ENCODE assay signal across 9 cellular contexts in genomic region chr7:100544386-100544785, GRCh38. TPM values are rescaled to one million over a fixed set of nuclear protein-coding genes. Genes with fewer than 3 reads are reported as not detected.
A peak's percentile ranks its signal among the peaks of the same experiment; 100 is the strongest.
DNase-seq lines count a peak whose midpoint lies in the region; ATAC-seq and TF ChIP-seq lines count a peak whose summit lies in the region.
"Had no signal": no experiment of that assay in that cellular context is flagged by ENCODE, and none has a peak within 500 bp of the region (broad histone marks: within the 10 kb centered on the region; RNA-seq: fewer than 3 reads in every experiment).

No MANE protein-coding gene starts in this region.

- in situ Hi-C loops in IMR-90 (cut with MboI; ENCODE audit: low sequenced_read_pairs) = loop anchor here (5.0 kb wide), 1 partner anchor 62 kb away; the partner anchor contains the start of gene NYAP1

- peaks cover 92% of the 10 kb centered on the region for H3K4me1 Mint-ChIP-seq in activated T-helper 1 cell treated with anti-CD3 and anti-CD28 coated beads, Interleukin-12 subunit alpha, Interleukin-12 subunit beta, Interleukin-2, Interleukin-4 antibody, amounts not matched to agents 30 ng/mL and 10 ng/mL and 1 ng/mL, durations not matched to agents 14 hours and 24 hours and 36 hours (ENCODE audit: low read depth)

- DNase-seq in IMR-90 = no peak
- no peak for DNase-seq in activated T-helper 1 cell treated with anti-CD3 and anti-CD28 coated beads, Interleukin-12 subunit alpha, Interleukin-12 subunit beta, Interleukin-2, Interleukin-4 antibody, amounts not matched to agents 30 ng/mL and 10 ng/mL and 1 ng/mL, durations not matched to agents 14 hours and 24 hours and 36 hours (ENCODE audit: low spot score)
- no peak for DNase-seq in left lung
- no peak for DNase-seq in A172 (ENCODE audit: low spot score)
- DNase-seq: GOT3, NCI-H2227 treated with DMSO at 0.1 percent for 48 hours had no signal

- no peak overlapping the region for H2AFZ ChIP-seq in IMR-90 (replicated peaks; ENCODE audit: low read length, poor library complexity)

- no peaks in the 10 kb centered on the region for H3K27me3 ChIP-seq in IMR-90 (ENCODE audit: control insufficient read depth, insufficient read depth, low read length)
- no peaks in the 10 kb centered on the region for H3K27me3 ChIP-seq in left lung
- H3K27me3 ChIP-seq in subcutaneous abdominal adipose tissue (ENCODE audit: control insufficient read depth in 5 of 5, insufficient read depth in 4 of 5, low read length in 5 of 5) = no peaks in the 10 kb centered on the region

- no peaks in the 10 kb centered on the region for H3K9me3 Mint-ChIP-seq in activated T-helper 1 cell treated with anti-CD3 and anti-CD28 coated beads, Interleukin-12 subunit alpha, Interleukin-12 subunit beta, Interleukin-2, Interleukin-4 antibody, amounts not matched to agents 30 ng/mL and 10 ng/mL and 1 ng/mL, durations not matched to agents 14 hours and 24 hours and 36 hours

- peaks cover 27 to 51% of the 10 kb centered on the region in 2 experiments for H3K79me1 ChIP-seq in IMR-90 (ENCODE audit: low read depth in 1 of 2, low read length in 2 of 2)

- H3K27ac ChIP-seq in IMR-90 (ENCODE audit: insufficient read depth, low read length) (no peak overlapping the region), left lung (peak overlapping the region; percentile 82 to 89), subcutaneous abdominal adipose tissue (ENCODE audit: low read depth, low read length) (peak overlapping the region; percentile 83)

- H3K4me3 ChIP-seq in IMR-90 (ENCODE audit: insufficient read depth, low read depth, low read length) = no peak overlapping the region
- no peak overlapping the region for H3K4me3 ChIP-seq in left lung
- H3K4me3 ChIP-seq in subcutaneous abdominal adipose tissue (ENCODE audit: low read depth in 1 of 5, low read length in 5 of 5) = no peak overlapping the region

- H3K36me3 ChIP-seq in IMR-90 (ENCODE audit: control insufficient read depth, insufficient read depth, low read length) = no peaks in the 10 kb centered on the region
- peaks cover 0 to 4% of the 10 kb centered on the region in 2 donors for H3K36me3 ChIP-seq in left lung
- H3K36me3 ChIP-seq in subcutaneous abdominal adipose tissue (ENCODE audit: control insufficient read depth in 5 of 5, insufficient read depth in 5 of 5, low read length in 5 of 5) = peaks cover 0 to 4% (median 0%) of the 10 kb centered on the region in 5 donors

- ATAC-seq in IMR-90 (ENCODE audit: low read depth) (no peak), left lung (no peak), GM21786 (IDR thresholded peaks at IDR 0.05; ENCODE audit: unreplicated experiment) (no peak), HG02840 (IDR thresholded peaks at IDR 0.05; ENCODE audit: low FRiP score, unreplicated experiment) (no peak)

- H3K4me3 Mint-ChIP-seq in activated T-helper 1 cell treated with anti-CD3 and anti-CD28 coated beads, Interleukin-12 subunit alpha, Interleukin-12 subunit beta, Interleukin-2, Interleukin-4 antibody, amounts not matched to agents 30 ng/mL and 10 ng/mL and 1 ng/mL, durations not matched to agents 14 hours and 24 hours and 36 hours = peak overlapping the region; percentile 80

- H4K8ac ChIP-seq in IMR-90 (ENCODE audit: low read depth in 2 of 2, low read length in 2 of 2) = no peak overlapping the region

- no peak overlapping the region for H3K4me2 ChIP-seq in IMR-90 (ENCODE audit: low read depth, low read length)

- intact Hi-C loops in IMR-90 (cut with micrococcal nuclease) (no loop called here), left lung (cut with DNase I) (no loop called here)
- intact Hi-C loops in activated T-helper 1 cell treated with anti-CD3 and anti-CD28 coated beads, Interleukin-12 subunit alpha, Interleukin-12 subunit beta, Interleukin-2, Interleukin-4 antibody, amounts not matched to agents 30 ng/mL and 10 ng/mL and 1 ng/mL, durations not matched to agents 14 hours and 24 hours and 36 hours (cut with micrococcal nuclease) = loop anchor here (2.0 kb wide), 2 partner anchors 52 to 68 kb away; partner anchors contain the start of gene MOSPD3

- peak overlapping the region; percentile 100 for H3K27ac Mint-ChIP-seq in activated T-helper 1 cell treated with anti-CD3 and anti-CD28 coated beads, Interleukin-12 subunit alpha, Interleukin-12 subunit beta, Interleukin-2, Interleukin-4 antibody, amounts not matched to agents 30 ng/mL and 10 ng/mL and 1 ng/mL, durations not matched to agents 14 hours and 24 hours and 36 hours

- H2BK5ac ChIP-seq in IMR-90 (ENCODE audit: low read depth, low read length, poor library complexity, severe bottlenecking) = no peak overlapping the region

- H3K36me3 Mint-ChIP-seq in activated T-helper 1 cell treated with anti-CD3 and anti-CD28 coated beads, Interleukin-12 subunit alpha, Interleukin-12 subunit beta, Interleukin-2, Interleukin-4 antibody, amounts not matched to agents 30 ng/mL and 10 ng/mL and 1 ng/mL, durations not matched to agents 14 hours and 24 hours and 36 hours (ENCODE audit: low read depth) = peaks cover 50% of the 10 kb centered on the region

- H3K27me3 Mint-ChIP-seq in activated T-helper 1 cell treated with anti-CD3 and anti-CD28 coated beads, Interleukin-12 subunit alpha, Interleukin-12 subunit beta, Interleukin-2, Interleukin-4 antibody, amounts not matched to agents 30 ng/mL and 10 ng/mL and 1 ng/mL, durations not matched to agents 14 hours and 24 hours and 36 hours (ENCODE audit: insufficient read depth) = no peaks in the 10 kb centered on the region

- H3K14ac ChIP-seq in IMR-90 (replicated peaks; ENCODE audit: low read depth, low read length) = no peak overlapping the region

- H3K9ac ChIP-seq in IMR-90 (ENCODE audit: low read depth, low read length) (no peak overlapping the region), subcutaneous abdominal adipose tissue (ENCODE audit: low read length in 5 of 5) (peak overlapping the region in 1 of 5 donors; percentile 8)

- H2AK5ac ChIP-seq in IMR-90 (ENCODE audit: low read depth, low read length) = no peak overlapping the region; the same call in 1 of the 2 replicates

- CTCF ChIA-PET in IMR-90 (lab: Yijun Ruan, JAX) = interaction anchor here (0.7 kb wide), 1 partner anchor 28 kb away, joined by 3 read pairs; no protein-coding TSS in a partner anchor

- no CpG with 5 or more reads among the region's 5 CpGs for WGBS in IMR-90 (ENCODE audit: extremely low coverage in 2 of 2, insufficient read length in 1 of 2), 2 experiments

- no peak for TF ChIP-seq RAD21 in IMR-90 (IDR thresholded peaks at IDR 0.05; ENCODE audit: low read length)

- peaks cover 31% of the 10 kb centered on the region for H3K4me1 ChIP-seq in IMR-90 (ENCODE audit: control insufficient read depth, insufficient read depth, low read length)
- H3K4me1 ChIP-seq in left lung = peaks cover 46 to 81% of the 10 kb centered on the region in 2 donors
- peaks cover 14 to 62% (median 25%) of the 10 kb centered on the region in 5 donors for H3K4me1 ChIP-seq in subcutaneous abdominal adipose tissue (ENCODE audit: control insufficient read depth in 5 of 5, insufficient read depth in 5 of 5, low read length in 5 of 5)

- H2BK15ac ChIP-seq in IMR-90 (ENCODE audit: low read depth, low read length) = 0 out of 3 replicates have a peak overlapping the region, but pooled peaks have one; percentile 63

- TF ChIP-seq CTCF in IMR-90 (conservative IDR thresholded peaks at IDR 0.05; ENCODE audit: low read depth, low read length) = no peak
- TF ChIP-seq CTCF in left lung (IDR thresholded peaks at IDR 0.05) = no peak

- no peak overlapping the region for H4K5ac ChIP-seq in IMR-90 (ENCODE audit: low read depth, low read length)

- TF ChIP-seq POLR2A in IMR-90 (IDR thresholded peaks at IDR 0.05; ENCODE audit: low read depth, low read length) = no peak

- dilution Hi-C loops in IMR-90 (cut with HindIII; ENCODE audit: low sequenced_read_pairs, unreplicated experiment) = no loop called here

- H3K23ac ChIP-seq in IMR-90 (ENCODE audit: low read depth, low read length) = no peak overlapping the region

- peaks cover 27% of the 10 kb centered on the region for H3K9me1 ChIP-seq in IMR-90 (ENCODE audit: insufficient read depth, low read length)

- H3K4ac ChIP-seq in IMR-90 (ENCODE audit: low read depth, low read length) = peak overlapping the region; percentile 71; the same call in 1 of the 2 replicates

- H4K20me1 ChIP-seq in IMR-90 (ENCODE audit: insufficient read depth, low read length) = no peaks in the 10 kb centered on the region

- no TSS peak for BruUV-seq in IMR-90 (replicated peaks; lab: Mats Ljungman, UMichigan)

- H2AK9ac ChIP-seq in IMR-90 (replicated peaks; ENCODE audit: low read depth, low read length, poor library complexity) = no peak overlapping the region

- H2BK20ac ChIP-seq in IMR-90 (ENCODE audit: low read depth, low read length) = no peak overlapping the region; the same call in 1 of the 2 replicates

- H3K9me3 ChIP-seq in IMR-90 (ENCODE audit: control insufficient read depth, insufficient read depth, low read length) = no peaks in the 10 kb centered on the region
- H3K9me3 ChIP-seq in left lung = no peaks in the 10 kb centered on the region
- H3K9me3 ChIP-seq in subcutaneous abdominal adipose tissue (ENCODE audit: control insufficient read depth in 5 of 5, low read length in 5 of 5) = no peaks in the 10 kb centered on the region

- no peak overlapping the region for H2BK120ac ChIP-seq in IMR-90 (ENCODE audit: low read depth, low read length)

- POLR2A ChIA-PET in IMR-90 (lab: Charles Lee; ENCODE audit: unreplicated experiment) = no interaction called here

- H3K56ac ChIP-seq in IMR-90 (ENCODE audit: extremely low read depth, insufficient read depth, low read length) = no peak overlapping the region

- H3K18ac ChIP-seq in IMR-90 (ENCODE audit: low read depth, low read length) = no peak overlapping the region

- H4K91ac ChIP-seq in IMR-90 (ENCODE audit: insufficient read depth, low read depth, low read length) = peak overlapping the region; percentile 43; the same call in 1 of the 2 replicates

RNA-seq across cellular contexts. Expression of gene AGFG2, which starts 5.4 kb away (rescaled TPM):
- 3.0 and 4.2 TPM in 2 replicates for total RNA-seq in IMR-90 (2012; rRNA removed)
- 10.0 and 14.2 TPM in 2 replicates for polyA plus RNA-seq in IMR-90 (2012; rRNA removed)
- 4.0 and 11.5 TPM in 2 replicates for polyA plus RNA-seq in IMR-90 (2012; cell fraction: cytosol; rRNA removed)
- polyA plus RNA-seq in IMR-90 (2012; cell fraction: nucleus; rRNA removed; ENCODE audit: low replicate concordance) = 9.6 and 20.8 TPM in 2 replicates
- total RNA-seq in activated T-helper 1 cell treated with anti-CD3 and anti-CD28 coated beads, Interleukin-12 subunit alpha, Interleukin-12 subunit beta, Interleukin-2, Interleukin-4 antibody, amounts not matched to agents 30 ng/mL and 10 ng/mL and 1 ng/mL, durations not matched to agents 14 hours and 24 hours and 36 hours = 113 and 124 TPM in 2 replicates
- 10 to 100 TPM; 28.6 to 34.9 TPM for total RNA-seq in left lung
- 6.8 and 8.8 TPM in 2 replicates for total RNA-seq in A172 (2014; rRNA removed; shearing (Covaris generic))

RNA-seq across cellular contexts. Expression of gene SAP25, which starts 29.3 kb away (rescaled TPM):
- total RNA-seq in IMR-90 (2012; rRNA removed) (not detected in 2 replicates), left lung (1 to 10 TPM; 6.3 to 8.3 TPM)
- 1.8 and 2.3 TPM in 2 replicates for polyA plus RNA-seq in IMR-90 (2012; rRNA removed)
- 0.54 and 0.62 TPM in 2 replicates for polyA plus RNA-seq in IMR-90 (2012; cell fraction: cytosol; rRNA removed)
- polyA plus RNA-seq in IMR-90 (2012; cell fraction: nucleus; rRNA removed; ENCODE audit: low replicate concordance) = 8.7 and 38.4 TPM in 2 replicates
- total RNA-seq in activated T-helper 1 cell treated with anti-CD3 and anti-CD28 coated beads, Interleukin-12 subunit alpha, Interleukin-12 subunit beta, Interleukin-2, Interleukin-4 antibody, amounts not matched to agents 30 ng/mL and 10 ng/mL and 1 ng/mL, durations not matched to agents 14 hours and 24 hours and 36 hours = 9.1 and 11.2 TPM in 2 replicates
- total RNA-seq in A172 (2014; rRNA removed; shearing (Covaris generic)) = 0.19 and 0.55 TPM in 2 replicates

RNA-seq across cellular contexts. Expression of gene LRCH4, which starts 41.5 kb away (rescaled TPM):
- 5.0 and 6.1 TPM in 2 replicates for total RNA-seq in IMR-90 (2012; rRNA removed)
- 41.3 and 42.2 TPM in 2 replicates for polyA plus RNA-seq in IMR-90 (2012; rRNA removed)
- 20.5 and 31.1 TPM in 2 replicates for polyA plus RNA-seq in IMR-90 (2012; cell fraction: cytosol; rRNA removed)
- 247 and 673 TPM in 2 replicates for polyA plus RNA-seq in IMR-90 (2012; cell fraction: nucleus; rRNA removed; ENCODE audit: low replicate concordance)
- 104 and 107 TPM in 2 replicates for total RNA-seq in activated T-helper 1 cell treated with anti-CD3 and anti-CD28 coated beads, Interleukin-12 subunit alpha, Interleukin-12 subunit beta, Interleukin-2, Interleukin-4 antibody, amounts not matched to agents 30 ng/mL and 10 ng/mL and 1 ng/mL, durations not matched to agents 14 hours and 24 hours and 36 hours
- total RNA-seq in left lung = 10 to 100 TPM; 66.5 to 86.5 TPM
- 10.7 and 11.4 TPM in 2 replicates for total RNA-seq in A172 (2014; rRNA removed; shearing (Covaris generic))

RNA-seq across cellular contexts. Expression of gene FBXO24, which starts 41.7 kb away (rescaled TPM):
- total RNA-seq in IMR-90 (2012; rRNA removed) = 0.28 and 0.54 TPM in 2 replicates
- 0.29 and 0.43 TPM in 2 replicates for polyA plus RNA-seq in IMR-90 (2012; rRNA removed)
- 0.23 and 0.58 TPM in 2 replicates for polyA plus RNA-seq in IMR-90 (2012; cell fraction: cytosol; rRNA removed)
- polyA plus RNA-seq in IMR-90 (2012; cell fraction: nucleus; rRNA removed; ENCODE audit: low replicate concordance) = 1.5 and 2.5 TPM in 2 replicates
- total RNA-seq in activated T-helper 1 cell treated with anti-CD3 and anti-CD28 coated beads, Interleukin-12 subunit alpha, Interleukin-12 subunit beta, Interleukin-2, Interleukin-4 antibody, amounts not matched to agents 30 ng/mL and 10 ng/mL and 1 ng/mL, durations not matched to agents 14 hours and 24 hours and 36 hours = 0.27 and 0.41 TPM in 2 replicates
- total RNA-seq in left lung = under 1 TPM; 0.37 to 0.44 TPM
- 0.48 TPM in 1 of 2 replicates, not detected in the other for total RNA-seq in A172 (2014; rRNA removed; shearing (Covaris generic))

RNA-seq across cellular contexts. Expression of gene PCOLCE, which starts 57.8 kb away (rescaled TPM):
- 22.6 and 25.6 TPM in 2 replicates for total RNA-seq in IMR-90 (2012; rRNA removed)
- polyA plus RNA-seq in IMR-90 (2012; rRNA removed) = 364 and 385 TPM in 2 replicates
- 283 and 394 TPM in 2 replicates for polyA plus RNA-seq in IMR-90 (2012; cell fraction: cytosol; rRNA removed)
- 615 and 1,429 TPM in 2 replicates for polyA plus RNA-seq in IMR-90 (2012; cell fraction: nucleus; rRNA removed; ENCODE audit: low replicate concordance)
- 4.3 and 4.7 TPM in 2 replicates for total RNA-seq in activated T-helper 1 cell treated with anti-CD3 and anti-CD28 coated beads, Interleukin-12 subunit alpha, Interleukin-12 subunit beta, Interleukin-2, Interleukin-4 antibody, amounts not matched to agents 30 ng/mL and 10 ng/mL and 1 ng/mL, durations not matched to agents 14 hours and 24 hours and 36 hours
- 100 to 1,000 TPM; 158 to 204 TPM for total RNA-seq in left lung
- 18.0 and 38.9 TPM in 2 replicates for total RNA-seq in A172 (2014; rRNA removed; shearing (Covaris generic))
